8 cellular contexts compared by ENCODE assay signal in genomic region chr1:26810105-26810504, GRCh38. TPM values are rescaled to one million over a fixed set of nuclear protein-coding genes. Genes with fewer than 3 reads are reported as not detected.
A peak's percentile ranks its signal among the peaks of the same experiment; 100 is the strongest.
DNase-seq lines count a peak whose midpoint lies in the region; ATAC-seq and TF ChIP-seq lines count a peak whose summit lies in the region.
"Not testable (repeated sequence)": the region's sequence is repeated elsewhere in the genome, so short reads cannot be mapped to it uniquely, and the experiment has no call there.

No MANE protein-coding gene starts in this region.

- not testable (repeated sequence) for H3K4me1 ChIP-seq in colonic mucosa, gastrocnemius medialis

- H3K9ac ChIP-seq in colonic mucosa (ENCODE audit: low read depth in 2 of 2, low read length in 2 of 2): not testable (repeated sequence)

- intact Hi-C loops in colonic mucosa (cut with DNase I) (loop anchor here (5.0 kb wide), 1 partner anchor 67 kb away; no protein-coding TSS in a partner anchor), gastrocnemius medialis (cut with DNase I; ENCODE audit: low total_unique reads) (loop anchor here (5.0 kb wide), 1 partner anchor 67 kb away; no protein-coding TSS in a partner anchor)

- POLR2A ChIA-PET in RWPE1 (lab: Yijun Ruan, JAX; ENCODE audit: low non-redundant PET): interaction anchor here (0.6 kb wide), 1 partner anchor 35 kb away, joined by 4 read pairs; no protein-coding TSS in a partner anchor

- not testable (repeated sequence) for H3K27ac ChIP-seq in RWPE1, colonic mucosa, gastrocnemius medialis

- not testable (repeated sequence) for TF ChIP-seq POLR2A in NB4 (IDR thresholded peaks at IDR 0.05; ENCODE audit: extremely low read depth, insufficient read length); gastrocnemius medialis (IDR thresholded peaks at IDR 0.05)

- CTCF ChIA-PET in RWPE1 (lab: Yijun Ruan, JAX): interaction anchor here (0.6 to 2.1 kb wide), 15 partner anchors 9 to 208 kb away, joined by 3 to 9 read pairs (median 3); no protein-coding TSS in a partner anchor

- ATAC-seq in gastrocnemius medialis: peak; percentile 71 to 85

- not testable (repeated sequence) for H3K9me3 ChIP-seq in colonic mucosa, gastrocnemius medialis

- TF ChIP-seq CTCF in GM10266 (IDR thresholded peaks at IDR 0.05; ENCODE audit: control insufficient read depth, insufficient read depth, low read depth, missing control alignments): peak; percentile 76
- TF ChIP-seq CTCF in NB4 (IDR thresholded peaks at IDR 0.05; ENCODE audit: low read depth, low read length): peak; percentile 84
- TF ChIP-seq CTCF in RWPE1 (conservative IDR thresholded peaks at IDR 0.05; ENCODE audit: low read depth): peak; percentile 77
- peak; percentile 67 for TF ChIP-seq CTCF in colonic mucosa (IDR thresholded peaks at IDR 0.05)
- TF ChIP-seq CTCF in gastrocnemius medialis (IDR thresholded peaks at IDR 0.05 in 4 of 5, conservative IDR thresholded peaks at IDR 0.05 in 1 of 5): peak; percentile 35 to 75 (median 61)

- not testable (repeated sequence) for H3K27me3 ChIP-seq in colonic mucosa, gastrocnemius medialis

- in situ Hi-C loops in gastrocnemius medialis (cut with MboI; ENCODE audit: low sequenced_read_pairs in 4 of 4): not testable (repeated sequence)

- not testable (repeated sequence) for H3K36me3 ChIP-seq in colonic mucosa, gastrocnemius medialis

- DNase-seq in A172 (ENCODE audit: low spot score) (peak; percentile 42), GM10266 (ENCODE audit: extremely low spot score) (peak; percentile 87), NB4 (ENCODE audit: low read depth) (peak; percentile 71), RWPE1 (ENCODE audit: low spot score) (peak; percentile 57), colonic mucosa (peak; percentile 81), inferior parietal cortex (ENCODE audit: extremely low spot score) (peak; percentile 74), gastrocnemius medialis (peak in 1 of 2 donors; percentile 58)
- DNase-seq in activated CD8-positive, alpha-beta memory T cell treated with anti-CD3 and anti-CD28 coated beads for 24 hours: peak; percentile 84

- not testable (repeated sequence) for H3K4me3 ChIP-seq in NB4 (ENCODE audit: low read depth, low read length); colonic mucosa; gastrocnemius medialis

RNA-seq across cellular contexts. Expression of gene ZDHHC18, which starts 16.4 kb away (rescaled TPM):
- total RNA-seq in A172 (2014; rRNA removed; shearing (Covaris generic)): 15.0 and 32.4 TPM in 2 replicates
- total RNA-seq in colonic mucosa (10 to 100 TPM; 14.1 to 16.8 TPM), gastrocnemius medialis (10 to 100 TPM in 3 of 4 donors, 1 to 10 TPM in 1; 8.1 to 16.3 (median 12.5) TPM)

RNA-seq across cellular contexts. Expression of gene PIGV, which starts 22.4 kb away (rescaled TPM):
- total RNA-seq in A172 (2014; rRNA removed; shearing (Covaris generic)): 8.0 and 8.9 TPM in 2 replicates
- 10 to 100 TPM; 16.8 to 24.2 TPM for total RNA-seq in colonic mucosa
- total RNA-seq in gastrocnemius medialis: 10 to 100 TPM in 1 of 4 donors, 1 to 10 TPM in 3; 2.9 to 16.0 (median 5.8) TPM

RNA-seq across cellular contexts. Expression of gene SFN, which starts 52.8 kb away (rescaled TPM):
- total RNA-seq in A172 (2014; rRNA removed; shearing (Covaris generic)): 20.6 and 30.1 TPM in 2 replicates
- total RNA-seq in colonic mucosa (100 to 1,000 TPM; 239 to 253 TPM), gastrocnemius medialis (1 to 10 TPM in 1 of 4 donors, under 1 TPM in 1, not detected in 2; 0.36 to 1.5 TPM)
